ENCODE assay signal across 17 cellular contexts in the genomic region with DNA sequence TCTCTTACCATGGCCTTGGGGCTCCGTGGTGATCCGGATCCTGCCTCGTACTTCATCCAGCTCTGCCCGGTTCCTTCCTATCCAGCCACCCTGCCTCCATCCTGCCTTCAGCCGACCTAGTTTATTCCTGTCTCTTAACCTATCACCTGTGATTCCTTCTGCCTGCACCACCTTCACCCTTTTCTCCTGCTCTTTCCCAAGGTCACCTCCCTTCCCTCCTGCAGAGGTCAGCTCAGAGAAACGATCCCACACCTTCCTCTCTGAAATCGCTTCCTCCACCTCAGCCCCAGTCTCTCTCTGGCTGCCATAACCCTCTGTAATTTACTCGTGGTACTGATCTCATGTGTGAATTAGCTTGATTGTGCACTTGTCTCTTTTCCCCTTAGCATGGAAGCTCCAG.
"Had no signal": no experiment of that assay in that cellular context is flagged by ENCODE, and none has a peak within 500 bp of the region (broad histone marks: within the 10 kb centered on the region; RNA-seq: fewer than 3 reads in every experiment).

No MANE protein-coding gene starts in this region.

- H3K9me3 Mint-ChIP-seq: activated naive CD8-positive, alpha-beta T cell treated with anti-CD3 and anti-CD28 coated beads for 36 hours; effector memory CD8-positive, alpha-beta T cell; T-helper 2 cell treated with Interferon-gamma antibody and Interleukin-4, amounts not matched to agents 5 μg/mL and 100 μg/mL, for 36 hours had no signal

- FAIRE-seq: TTC549 had no signal

- H3K36me3 Mint-ChIP-seq: activated naive CD8-positive, alpha-beta T cell treated with anti-CD3 and anti-CD28 coated beads for 36 hours had no signal

- H3K9me3 ChIP-seq: lower lobe of right lung, transverse colon had no signal

- H3K27me3 ChIP-seq: transverse colon had no signal

- H3K4me3 Mint-ChIP-seq: activated naive CD8-positive, alpha-beta T cell treated with anti-CD3 and anti-CD28 coated beads for 36 hours; effector memory CD8-positive, alpha-beta T cell; neural crest cell; T-helper 2 cell treated with Interferon-gamma antibody and Interleukin-4, amounts not matched to agents 5 μg/mL and 100 μg/mL, for 36 hours had no signal

- H3K27ac ChIP-seq: lower lobe of right lung, transverse colon had no signal

- ATAC-seq: effector memory CD8-positive, alpha-beta T cell; left colon; lower lobe of right lung had no signal

- H3K27ac Mint-ChIP-seq: activated naive CD8-positive, alpha-beta T cell treated with anti-CD3 and anti-CD28 coated beads for 36 hours; effector memory CD8-positive, alpha-beta T cell; T-helper 2 cell treated with Interferon-gamma antibody and Interleukin-4, amounts not matched to agents 5 μg/mL and 100 μg/mL, for 36 hours had no signal

- H3K4me3 ChIP-seq: lower lobe of right lung, transverse colon had no signal

- DNase-seq: activated CD4-positive, alpha-beta T cell treated with anti-CD3 and anti-CD28 coated beads, Interleukin-2, amount 50 U/mL, for 4 hours; activated naive CD8-positive, alpha-beta T cell treated with anti-CD3 and anti-CD28 coated beads for 36 hours; amniotic stem cell; caudate nucleus; effector memory CD8-positive, alpha-beta T cell; hypothalamus; islet precursor cell; left colon; lower lobe of right lung; midbrain; stimulated activated CD8-positive, alpha-beta memory T cell treated with anti-CD3 and anti-CD28 coated beads, Interleukin-4, amount 100 ng/mL, for 48 hours; stimulated activated naive CD4-positive, alpha-beta T cell treated with Interleukin-2 at 50 U/mL for 16 hours; substantia nigra; transverse colon had no signal

- H3K36me3 ChIP-seq: lower lobe of right lung, transverse colon had no signal

- H3K4me1 Mint-ChIP-seq: activated naive CD8-positive, alpha-beta T cell treated with anti-CD3 and anti-CD28 coated beads for 36 hours had no signal
